In the genomic region with DNA sequence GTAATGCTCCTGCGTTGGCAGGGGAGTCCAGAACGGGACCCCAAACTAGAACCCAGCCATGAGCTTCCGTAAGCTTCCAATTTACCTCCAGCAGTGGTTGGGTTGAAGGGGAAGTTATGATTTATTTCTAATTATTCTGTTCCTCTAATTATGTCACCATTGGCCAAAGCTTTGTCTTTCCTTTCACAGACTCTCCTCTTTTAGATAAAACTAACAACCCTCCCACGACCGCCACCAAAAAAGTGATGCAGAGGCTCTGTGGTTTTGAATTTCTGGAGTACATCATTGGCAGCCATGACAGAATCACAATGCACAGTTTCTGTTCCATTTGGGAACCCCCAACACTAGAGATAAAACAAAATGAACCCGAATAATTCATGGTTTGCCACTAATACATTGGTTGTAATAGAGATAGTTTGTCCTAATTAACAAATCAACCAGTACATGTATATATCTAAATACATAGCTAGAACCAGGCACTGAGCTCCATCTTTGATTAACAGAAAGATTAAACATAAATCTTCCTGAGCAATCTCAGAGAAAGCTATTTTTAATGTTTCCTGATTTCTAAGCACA, we compare ENCODE assay signal across 8 cellular contexts.
A peak's percentile ranks its signal among the peaks of the same experiment; 100 is the strongest.
DNase-seq lines count a peak whose midpoint lies in the region; ATAC-seq, FAIRE-seq and TF ChIP-seq lines count a peak whose summit lies in the region.

No MANE protein-coding gene starts in this region.

- H3K4me2 ChIP-seq in A549: peak overlapping the region; percentile 78

- H3K9me3 Mint-ChIP-seq in HFFc6: no peaks in the 10 kb centered on the region
- H3K9me3 Mint-ChIP-seq in activated CD8-positive, alpha-beta T cell treated with anti-CD3 and anti-CD28 coated beads, Interleukin-2, amount 10 ng/mL, durations not matched to agents 7 days and 5 days (ENCODE audit: insufficient read depth): no peaks in the 10 kb centered on the region

- H3K27me3 Mint-ChIP-seq in HFFc6 (ENCODE audit: insufficient read depth): no peaks in the 10 kb centered on the region; the same call in none of the 2 replicates
- H3K27me3 Mint-ChIP-seq in activated CD8-positive, alpha-beta T cell treated with anti-CD3 and anti-CD28 coated beads, Interleukin-2, amount 10 ng/mL, durations not matched to agents 7 days and 5 days (ENCODE audit: low read depth): no peaks in the 10 kb centered on the region

- CTCF ChIA-PET in A549 (lab: Yijun Ruan, JAX): interaction anchor here (0.6 to 1.4 kb wide), 3 partner anchors 57 to 233 kb away, joined by 3 to 5 read pairs (median 3); no protein-coding TSS in a partner anchor
- CTCF ChIA-PET in activated CD8-positive, alpha-beta T cell treated with anti-CD3 and anti-CD28 coated beads, Interleukin-2, amount 10 ng/mL, durations not matched to agents 7 days and 5 days (lab: Charles Lee): interaction anchor here (1.0 to 5.2 kb wide), 17 partner anchors 13 to 366 kb away, joined by 3 to 95 read pairs (median 4); no protein-coding TSS in a partner anchor

- TF ChIP-seq CTCF in A549 (IDR thresholded peaks at IDR 0.05) (no peak), HFFc6 (IDR thresholded peaks at IDR 0.05) (no peak), fibroblast of villous mesenchyme (IDR thresholded peaks at IDR 0.05; ENCODE audit: insufficient read depth, low read depth, low read length) (no peak)

- no peak for TF ChIP-seq EP300 in A549 (IDR thresholded peaks at IDR 0.05)

- FAIRE-seq in A549 (lab: Jason Lieb, UNC): no peak

- no peak for TF ChIP-seq RAD21 in A549 (conservative IDR thresholded peaks at IDR 0.05 in 1 of 2, IDR thresholded peaks at IDR 0.05 in 1 of 2)

- peaks cover 32% of the 10 kb centered on the region for H3K36me3 Mint-ChIP-seq in HFFc6 (ENCODE audit: low read depth)
- H3K36me3 Mint-ChIP-seq in activated CD8-positive, alpha-beta T cell treated with anti-CD3 and anti-CD28 coated beads, Interleukin-2, amount 10 ng/mL, durations not matched to agents 7 days and 5 days (ENCODE audit: low read depth): peaks cover 38% of the 10 kb centered on the region

- H3K4me3 ChIP-seq in A549 (peak overlapping the region; percentile 60), fibroblast of villous mesenchyme (ENCODE audit: low read depth, low read length) (peak overlapping the region; percentile 60)

- H3K9me3 ChIP-seq in A549: no peaks in the 10 kb centered on the region

- H3K4me3 Mint-ChIP-seq in HFFc6: peak overlapping the region; percentile 84
- H3K4me3 Mint-ChIP-seq in activated CD8-positive, alpha-beta T cell treated with anti-CD3 and anti-CD28 coated beads, Interleukin-2, amount 10 ng/mL, durations not matched to agents 7 days and 5 days: peak overlapping the region; percentile 96

- TF ChIP-seq POLR2A in A549 (IDR thresholded peaks at IDR 0.05; ENCODE audit: low read length): no peak

- H3K27ac ChIP-seq in A549: peak overlapping the region; percentile 83 to 94

- POLR2A ChIA-PET in A549 (lab: Yijun Ruan, JAX): interaction anchor here (2.9 kb wide), 1 partner anchor 14 kb away, joined by 25 read pairs; no protein-coding TSS in a partner anchor
- POLR2A ChIA-PET in activated CD8-positive, alpha-beta T cell treated with anti-CD3 and anti-CD28 coated beads, Interleukin-2, amount 10 ng/mL, durations not matched to agents 7 days and 5 days (lab: Charles Lee): interaction anchor here (0.6 to 20.4 kb wide), 29 partner anchors 16 to 235 kb away, joined by 3 to 652 read pairs (median 5); a partner anchor contains a TSS

- peaks cover 40% of the 10 kb centered on the region for H3K4me1 ChIP-seq in A549

- ATAC-seq in A549: no peak; a peak in 1 of 6 replicates
- no peak for ATAC-seq in activated CD8-positive, alpha-beta T cell treated with anti-CD3 and anti-CD28 coated beads, Interleukin-2, amount 10 ng/mL, durations not matched to agents 7 days and 5 days
- ATAC-seq in HG02981 (IDR thresholded peaks at IDR 0.05; ENCODE audit: unreplicated experiment): no peak

- 28% methylated on average over 6 of the region's 6 CpGs for WGBS in A549 (ENCODE audit: missing lambda C conversion rate)

- H3K27ac Mint-ChIP-seq in HFFc6: peak overlapping the region; percentile 99
- peak overlapping the region; percentile 92 for H3K27ac Mint-ChIP-seq in activated CD8-positive, alpha-beta T cell treated with anti-CD3 and anti-CD28 coated beads, Interleukin-2, amount 10 ng/mL, durations not matched to agents 7 days and 5 days

- peaks cover 72% of the 10 kb centered on the region for H3K4me1 Mint-ChIP-seq in HFFc6 (ENCODE audit: low read depth)
- H3K4me1 Mint-ChIP-seq in activated CD8-positive, alpha-beta T cell treated with anti-CD3 and anti-CD28 coated beads, Interleukin-2, amount 10 ng/mL, durations not matched to agents 7 days and 5 days (ENCODE audit: low read depth): peaks cover 50% of the 10 kb centered on the region

- no peak for DNase-seq in A549 (ENCODE audit: low read depth in 1 of 2, low spot score in 1 of 2)
- no peak for DNase-seq in HFFc6
- DNase-seq in activated CD8-positive, alpha-beta T cell treated with anti-CD3 and anti-CD28 coated beads, Interleukin-2, amount 10 ng/mL, durations not matched to agents 7 days and 5 days: peak; percentile 69
- no peak for DNase-seq in fibroblast of villous mesenchyme (ENCODE audit: low read depth)
- DNase-seq in stimulated activated CD4-positive, alpha-beta T cell treated with anti-CD3 and anti-CD28 coated beads, Interleukin-12 subunit alpha, Interleukin-12 subunit beta, amount 100 ng/mL, for 48 hours (ENCODE audit: low read depth in 2 of 3, low spot score in 1 of 3): peak; percentile 65 to 70 (median 66)
- no peak for DNase-seq in medulla oblongata (ENCODE audit: extremely low spot score)
- no peak for DNase-seq in NCI-H146 (lab: John Stamatoyannopoulos, UW)

TF ChIP-seq in A549, 52 proteins besides CTCF, POLR2A, EP300 and RAD21:
- TF ChIP-seq PHF8 (IDR thresholded peaks at IDR 0.05; ENCODE audit: borderline replicate concordance, low read depth): no peak
- TF ChIP-seq, protein P1, sequence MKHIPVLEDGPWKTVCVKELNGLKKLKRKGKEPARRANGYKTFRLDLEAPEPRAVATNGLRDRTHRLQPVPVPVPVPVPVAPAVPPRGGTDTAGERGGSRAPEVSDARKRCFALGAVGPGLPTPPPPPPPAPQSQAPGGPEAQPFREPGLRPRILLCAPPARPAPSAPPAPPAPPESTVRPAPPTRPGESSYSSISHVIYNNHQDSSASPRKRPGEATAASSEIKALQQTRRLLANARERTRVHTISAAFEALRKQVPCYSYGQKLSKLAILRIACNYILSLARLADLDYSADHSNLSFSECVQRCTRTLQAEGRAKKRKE (CRISPR knock-in tag; IDR thresholded peaks at IDR 0.05; ENCODE audit: low read depth): 0 out of 2 replicates have a peak, but pooled peaks have one; percentile 4

Comparison
In these comparisons a context has a peak if more than half of its experiments do, and no peak if none do; other contexts are left out.
1. DNase-seq: peak in activated CD8-positive, alpha-beta T cell treated with anti-CD3 and anti-CD28 coated beads, Interleukin-2, amount 10 ng/mL, durations not matched to agents 7 days and 5 days (single experiment) and stimulated activated CD4-positive, alpha-beta T cell treated with anti-CD3 and anti-CD28 coated beads, Interleukin-12 subunit alpha, Interleukin-12 subunit beta, amount 100 ng/mL, for 48 hours (3 of 3); none in A549 (0 of 2), HFFc6 (single experiment), fibroblast of villous mesenchyme (single experiment), medulla oblongata (single experiment) and NCI-H146 (single experiment).